ENCODE assay signal across 1 cellular context in genomic region chr14:104321151-104322130, GRCh38.
TF ChIP-seq lines count a peak whose summit lies in the region.

No MANE protein-coding gene starts in this region.

TF ChIP-seq in WTC11, 78 proteins besides CTCF, POLR2A, EP300 and RAD21 (continued from another document):
- TF ChIP-seq E2F5 (CRISPR knock-in tag; IDR thresholded peaks at IDR 0.05) = no peak
